1 cellular context compared by ENCODE assay signal in the genomic region with DNA sequence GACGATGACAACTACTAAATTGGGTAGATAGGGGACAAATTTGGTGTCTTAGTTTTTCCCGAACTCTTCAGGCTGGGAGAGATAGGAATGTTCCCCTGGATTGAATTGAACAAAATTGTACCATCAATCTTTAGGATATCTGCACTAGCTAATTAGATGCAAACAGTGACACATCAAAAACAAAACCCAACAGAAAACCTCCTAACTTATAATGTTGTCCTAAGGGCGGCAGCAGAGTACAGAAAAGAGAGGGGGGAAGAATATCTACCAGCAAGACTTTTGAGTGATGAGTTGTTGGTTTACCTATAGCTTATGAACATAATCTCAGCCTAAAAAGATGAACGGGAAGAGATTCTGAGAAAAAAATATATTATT.
TF ChIP-seq lines count a peak whose summit lies in the region.

No MANE protein-coding gene starts in this region.

TF ChIP-seq in GM23338, 12 proteins besides CTCF, POLR2A, EP300 and RAD21:
- TF ChIP-seq ZNF462 (CRISPR knock-in tag; IDR thresholded peaks at IDR 0.05), result no peak
- TF ChIP-seq EZH2 (IDR thresholded peaks at IDR 0.05; ENCODE audit: low read depth, unreplicated experiment), result no peak
- no peak for TF ChIP-seq EZH2phosphoT487 (IDR thresholded peaks at IDR 0.05; ENCODE audit: unreplicated experiment)
- no peak for TF ChIP-seq POLR2AphosphoS5 (IDR thresholded peaks at IDR 0.05; ENCODE audit: low read depth)
- no peak for TF ChIP-seq ZNF114 (CRISPR knock-in tag; IDR thresholded peaks at IDR 0.05)
- TF ChIP-seq, protein P1, sequence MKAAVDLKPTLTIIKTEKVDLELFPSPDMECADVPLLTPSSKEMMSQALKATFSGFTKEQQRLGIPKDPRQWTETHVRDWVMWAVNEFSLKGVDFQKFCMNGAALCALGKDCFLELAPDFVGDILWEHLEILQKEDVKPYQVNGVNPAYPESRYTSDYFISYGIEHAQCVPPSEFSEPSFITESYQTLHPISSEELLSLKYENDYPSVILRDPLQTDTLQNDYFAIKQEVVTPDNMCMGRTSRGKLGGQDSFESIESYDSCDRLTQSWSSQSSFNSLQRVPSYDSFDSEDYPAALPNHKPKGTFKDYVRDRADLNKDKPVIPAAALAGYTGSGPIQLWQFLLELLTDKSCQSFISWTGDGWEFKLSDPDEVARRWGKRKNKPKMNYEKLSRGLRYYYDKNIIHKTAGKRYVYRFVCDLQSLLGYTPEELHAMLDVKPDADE (IDR thresholded peaks at IDR 0.05), result no peak
- no peak for TF ChIP-seq STAT1 (IDR thresholded peaks at IDR 0.05; ENCODE audit: unreplicated experiment)
- TF ChIP-seq ZNF331 (CRISPR knock-in tag; IDR thresholded peaks at IDR 0.05; ENCODE audit: low read depth), result no peak
- TF ChIP-seq, protein P2, sequence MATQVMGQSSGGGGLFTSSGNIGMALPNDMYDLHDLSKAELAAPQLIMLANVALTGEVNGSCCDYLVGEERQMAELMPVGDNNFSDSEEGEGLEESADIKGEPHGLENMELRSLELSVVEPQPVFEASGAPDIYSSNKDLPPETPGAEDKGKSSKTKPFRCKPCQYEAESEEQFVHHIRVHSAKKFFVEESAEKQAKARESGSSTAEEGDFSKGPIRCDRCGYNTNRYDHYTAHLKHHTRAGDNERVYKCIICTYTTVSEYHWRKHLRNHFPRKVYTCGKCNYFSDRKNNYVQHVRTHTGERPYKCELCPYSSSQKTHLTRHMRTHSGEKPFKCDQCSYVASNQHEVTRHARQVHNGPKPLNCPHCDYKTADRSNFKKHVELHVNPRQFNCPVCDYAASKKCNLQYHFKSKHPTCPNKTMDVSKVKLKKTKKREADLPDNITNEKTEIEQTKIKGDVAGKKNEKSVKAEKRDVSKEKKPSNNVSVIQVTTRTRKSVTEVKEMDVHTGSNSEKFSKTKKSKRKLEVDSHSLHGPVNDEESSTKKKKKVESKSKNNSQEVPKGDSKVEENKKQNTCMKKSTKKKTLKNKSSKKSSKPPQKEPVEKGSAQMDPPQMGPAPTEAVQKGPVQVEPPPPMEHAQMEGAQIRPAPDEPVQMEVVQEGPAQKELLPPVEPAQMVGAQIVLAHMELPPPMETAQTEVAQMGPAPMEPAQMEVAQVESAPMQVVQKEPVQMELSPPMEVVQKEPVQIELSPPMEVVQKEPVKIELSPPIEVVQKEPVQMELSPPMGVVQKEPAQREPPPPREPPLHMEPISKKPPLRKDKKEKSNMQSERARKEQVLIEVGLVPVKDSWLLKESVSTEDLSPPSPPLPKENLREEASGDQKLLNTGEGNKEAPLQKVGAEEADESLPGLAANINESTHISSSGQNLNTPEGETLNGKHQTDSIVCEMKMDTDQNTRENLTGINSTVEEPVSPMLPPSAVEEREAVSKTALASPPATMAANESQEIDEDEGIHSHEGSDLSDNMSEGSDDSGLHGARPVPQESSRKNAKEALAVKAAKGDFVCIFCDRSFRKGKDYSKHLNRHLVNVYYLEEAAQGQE (IDR thresholded peaks at IDR 0.05; ENCODE audit: unreplicated experiment), result no peak
- no peak for TF ChIP-seq NANOG (IDR thresholded peaks at IDR 0.05; ENCODE audit: borderline replicate concordance)
TF ChIP-seq in GM23338: peak in this region for 0.
